1 cellular context compared by ENCODE assay signal in the genomic region with DNA sequence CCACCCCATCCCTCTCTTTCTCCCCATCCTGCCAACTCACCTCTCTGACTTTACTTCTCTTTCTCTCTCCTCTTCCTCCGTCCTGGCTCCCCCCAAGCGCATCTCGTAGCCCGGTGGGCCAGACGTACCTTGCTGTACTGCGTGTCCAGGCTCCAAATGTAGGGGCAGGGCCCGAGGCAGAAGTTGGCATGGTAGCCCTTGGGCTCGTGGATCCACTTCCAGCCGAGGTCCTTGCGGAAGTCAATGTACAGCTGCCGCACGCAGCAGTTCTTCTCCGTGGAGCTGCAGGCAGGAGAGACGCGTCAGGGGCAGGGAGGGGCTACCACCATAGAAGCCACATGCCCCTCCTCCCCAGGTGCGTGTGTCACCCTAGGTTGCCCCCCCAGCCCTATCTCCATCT.
TF ChIP-seq lines count a peak whose summit lies in the region.

No MANE protein-coding gene starts in this region.

TF ChIP-seq in H1, 55 proteins besides CTCF, POLR2A, EP300 and RAD21:
- no peak for TF ChIP-seq SIX5 (IDR thresholded peaks at IDR 0.05; ENCODE audit: low read depth, low read length)
- TF ChIP-seq SP4 (IDR thresholded peaks at IDR 0.05; ENCODE audit: low read length), result no peak
- TF ChIP-seq CHD2 (IDR thresholded peaks at IDR 0.05; ENCODE audit: low read length), result no peak
- TF ChIP-seq GABPA (IDR thresholded peaks at IDR 0.05; ENCODE audit: borderline replicate concordance, insufficient read depth, low read length), result no peak
- TF ChIP-seq, protein P1, sequence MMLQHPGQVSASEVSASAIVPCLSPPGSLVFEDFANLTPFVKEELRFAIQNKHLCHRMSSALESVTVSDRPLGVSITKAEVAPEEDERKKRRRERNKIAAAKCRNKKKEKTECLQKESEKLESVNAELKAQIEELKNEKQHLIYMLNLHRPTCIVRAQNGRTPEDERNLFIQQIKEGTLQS (IDR thresholded peaks at IDR 0.05; ENCODE audit: insufficient read depth, low read depth, low read length), result no peak
- no peak for TF ChIP-seq SAP30 (IDR thresholded peaks at IDR 0.05; ENCODE audit: insufficient read depth, insufficient replicate concordance, low read length)
- no peak for TF ChIP-seq HDAC2 (IDR thresholded peaks at IDR 0.05; ENCODE audit: borderline replicate concordance in 1 of 2, low read depth in 2 of 2, low read length in 2 of 2)
